In genomic region chr14:105498430-105499255, GRCh38 we compare ENCODE assay signal across 1 cellular context.
A peak's percentile ranks its signal among the peaks of the same experiment; 100 is the strongest.
TF ChIP-seq lines count a peak whose summit lies in the region.

No MANE protein-coding gene starts in this region.

TF ChIP-seq in K562, 482 proteins besides CTCF, POLR2A, EP300 and RAD21:
- TF ChIP-seq ZFP36 (IDR thresholded peaks at IDR 0.05; ENCODE audit: low read depth, low read length, partially characterized antibody) (peak; percentile 85), RBFOX2 (IDR thresholded peaks at IDR 0.05; ENCODE audit: low read depth, low read length) (0 out of 2 replicates have a peak, but pooled peaks have one; percentile 6), RBBP5 (IDR thresholded peaks at IDR 0.05; ENCODE audit: borderline replicate concordance, insufficient read depth, low read length, poor library complexity, severe bottlenecking) (no peak), JUND (IDR thresholded peaks at IDR 0.05; ENCODE audit: borderline replicate concordance, low read depth, low read length) (no peak), JUND (tag; IDR thresholded peaks at IDR 0.05; ENCODE audit: borderline replicate concordance, low read depth, low read length) (no peak)
